8 cellular contexts compared by ENCODE assay signal in the genomic region with DNA sequence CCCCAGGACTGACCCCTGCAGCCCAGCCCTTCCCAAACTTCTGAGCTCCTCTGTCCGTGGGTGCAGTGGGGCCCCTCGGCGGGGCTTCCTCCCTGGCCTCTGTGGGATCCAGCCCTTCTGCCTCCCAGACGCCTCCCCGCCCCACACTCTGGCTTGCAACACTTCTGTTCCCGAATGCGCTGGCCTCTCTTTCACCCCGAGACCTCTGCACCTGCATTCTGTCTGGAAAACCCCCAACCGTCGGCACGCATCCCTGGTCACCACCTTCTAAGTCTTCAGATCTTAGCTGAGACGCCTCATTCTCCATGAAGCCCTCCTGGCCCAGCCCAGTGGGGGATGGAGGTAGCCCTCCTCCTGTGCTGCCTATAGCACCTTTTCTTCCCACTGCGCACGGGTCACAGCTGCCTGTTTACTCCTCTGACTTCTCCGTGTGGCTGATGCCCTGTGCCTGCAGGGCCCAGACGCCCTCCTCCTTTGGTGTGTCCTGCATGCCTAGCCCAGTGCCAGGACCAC. TPM values are rescaled to one million over a fixed set of nuclear protein-coding genes. Genes with fewer than 3 reads are reported as not detected.
A peak's percentile ranks its signal among the peaks of the same experiment; 100 is the strongest.
DNase-seq lines count a peak whose midpoint lies in the region; TF ChIP-seq lines count a peak whose summit lies in the region.

No MANE protein-coding gene starts in this region.

- H3K27me3 Mint-ChIP-seq in activated CD4-positive, alpha-beta T cell treated with anti-CD3 and anti-CD28 coated beads, Interleukin-2, amount 10 ng/mL, durations not matched to agents 7 days and 5 days: no peaks in the 10 kb centered on the region
- no peaks in the 10 kb centered on the region for H3K27me3 Mint-ChIP-seq in type B pancreatic cell

- DNase-seq in stimulated activated CD4-positive, alpha-beta T cell treated with anti-CD3 and anti-CD28 coated beads, Interleukin-1b, Interleukin-23, amount 100 ng/mL, for 48 hours: peak; percentile 39
- no peak for DNase-seq in stimulated activated CD4-positive, alpha-beta T cell treated with anti-CD3 and anti-CD28 coated beads, Interleukin-12 subunit alpha, Interleukin-12 subunit beta, amount 100 ng/mL, for 4 hours
- no peak for DNase-seq in activated CD4-positive, alpha-beta T cell treated with anti-CD3 and anti-CD28 coated beads, Interleukin-2, amount 10 ng/mL, durations not matched to agents 7 days and 5 days
- DNase-seq in type B pancreatic cell (ENCODE audit: extremely low spot score, unreplicated experiment): no peak
- no peak for DNase-seq in medulla oblongata (ENCODE audit: extremely low spot score)
- no peak for DNase-seq in NCI-H2171 (lab: John Stamatoyannopoulos, UW)
- no peak for DNase-seq in thyroid gland

- H3K36me3 ChIP-seq in iPS-20b (ENCODE audit: insufficient read depth, low read depth, low read length) (no peaks in the 10 kb centered on the region), thyroid gland (no peaks in the 10 kb centered on the region)

- CTCF ChIA-PET in activated CD4-positive, alpha-beta T cell treated with anti-CD3 and anti-CD28 coated beads, Interleukin-2, amount 10 ng/mL, durations not matched to agents 7 days and 5 days (lab: Charles Lee): interaction anchor here (1.0 to 1.8 kb wide), 4 partner anchors 13 to 164 kb away, joined by 3 to 7 read pairs (median 4); a partner anchor contains a TSS

- H3K36me3 Mint-ChIP-seq in activated CD4-positive, alpha-beta T cell treated with anti-CD3 and anti-CD28 coated beads, Interleukin-2, amount 10 ng/mL, durations not matched to agents 7 days and 5 days (ENCODE audit: low read depth): peaks cover 1% of the 10 kb centered on the region
- H3K36me3 Mint-ChIP-seq in type B pancreatic cell: no peaks in the 10 kb centered on the region

- TF ChIP-seq CTCF in type B pancreatic cell (conservative IDR thresholded peaks at IDR 0.05): no peak
- no peak for TF ChIP-seq CTCF in thyroid gland (IDR thresholded peaks at IDR 0.05)

- H3K4me3 ChIP-seq in iPS-20b (ENCODE audit: low read length) (no peak overlapping the region), thyroid gland (replicated peaks in 1 of 3) (no peak overlapping the region)

- intact Hi-C loops in thyroid gland (cut with DNase I): no loop called here

- H3K9ac ChIP-seq in iPS-20b (ENCODE audit: low read depth, low read length): no peak overlapping the region

- POLR2A ChIA-PET in activated CD4-positive, alpha-beta T cell treated with anti-CD3 and anti-CD28 coated beads, Interleukin-2, amount 10 ng/mL, durations not matched to agents 7 days and 5 days (lab: Charles Lee): no interaction called here

- peaks cover 19% of the 10 kb centered on the region for H3K4me1 ChIP-seq in iPS-20b (ENCODE audit: insufficient read depth, low read length)
- H3K4me1 ChIP-seq in thyroid gland: peaks cover 0 to 16% of the 10 kb centered on the region in 2 donors

- peaks cover 75% of the 10 kb centered on the region for H3K4me1 Mint-ChIP-seq in activated CD4-positive, alpha-beta T cell treated with anti-CD3 and anti-CD28 coated beads, Interleukin-2, amount 10 ng/mL, durations not matched to agents 7 days and 5 days
- H3K4me1 Mint-ChIP-seq in type B pancreatic cell (ENCODE audit: unreplicated experiment): peaks cover 18% of the 10 kb centered on the region

- 57 to 64% methylated on average over 16 of the region's 16 CpGs for WGBS in thyroid gland, 2 donors

- H3K4me3 Mint-ChIP-seq in activated CD4-positive, alpha-beta T cell treated with anti-CD3 and anti-CD28 coated beads, Interleukin-2, amount 10 ng/mL, durations not matched to agents 7 days and 5 days: peak overlapping the region; percentile 12
- H3K4me3 Mint-ChIP-seq in type B pancreatic cell: peak overlapping the region; percentile 78

- H3K9me3 Mint-ChIP-seq in activated CD4-positive, alpha-beta T cell treated with anti-CD3 and anti-CD28 coated beads, Interleukin-2, amount 10 ng/mL, durations not matched to agents 7 days and 5 days: peaks cover 2% of the 10 kb centered on the region
- no peaks in the 10 kb centered on the region for H3K9me3 Mint-ChIP-seq in type B pancreatic cell

- no peaks in the 10 kb centered on the region for H3K27me3 ChIP-seq in iPS-20b (ENCODE audit: insufficient read depth, low read length)
- no peaks in the 10 kb centered on the region for H3K27me3 ChIP-seq in thyroid gland

- H3K9me3 ChIP-seq in iPS-20b (ENCODE audit: insufficient read depth, low read depth, low read length) (no peaks in the 10 kb centered on the region), thyroid gland (no peaks in the 10 kb centered on the region)

- H3K27ac ChIP-seq in iPS-20b (ENCODE audit: low read length) (peak overlapping the region; percentile 18), thyroid gland (peak overlapping the region in 1 of 3 donors; percentile 56)

- H3K27ac Mint-ChIP-seq in activated CD4-positive, alpha-beta T cell treated with anti-CD3 and anti-CD28 coated beads, Interleukin-2, amount 10 ng/mL, durations not matched to agents 7 days and 5 days: peak overlapping the region; percentile 92
- peak overlapping the region; percentile 63 for H3K27ac Mint-ChIP-seq in type B pancreatic cell

- no peak for TF ChIP-seq POLR2A in thyroid gland (IDR thresholded peaks at IDR 0.05)

RNA-seq across cellular contexts. Expression of a gene that starts 26.4 kb away (rescaled TPM):
- total RNA-seq in activated CD4-positive, alpha-beta T cell treated with anti-CD3 and anti-CD28 coated beads, Interleukin-2, amount 10 ng/mL, durations not matched to agents 7 days and 5 days: not detected
- 0.43 TPM in 1 of 2 replicates, not detected in the other for total RNA-seq in type B pancreatic cell (ENCODE audit: low replicate concordance)
- total RNA-seq in thyroid gland: not detected

RNA-seq across cellular contexts. Expression of a gene that starts 43.8 kb away (rescaled TPM):
- 100 to 1,000 TPM; 113 to 117 TPM for total RNA-seq in activated CD4-positive, alpha-beta T cell treated with anti-CD3 and anti-CD28 coated beads, Interleukin-2, amount 10 ng/mL, durations not matched to agents 7 days and 5 days
- total RNA-seq in type B pancreatic cell (ENCODE audit: low replicate concordance): 20.0 and 63.3 TPM in 2 replicates
- under 1 TPM in 3 of 4 donors, not detected in 1; 0.11 to 0.83 (median 0.13) TPM for total RNA-seq in thyroid gland

Comparison
In these comparisons a context has a peak if more than half of its experiments do, and no peak if none do; other contexts are left out.
1. RNA of a gene that starts 43.8 kb away (total RNA-seq): 113 to 117 TPM in activated CD4-positive, alpha-beta T cell treated with anti-CD3 and anti-CD28 coated beads, Interleukin-2, amount 10 ng/mL, durations not matched to agents 7 days and 5 days and 20.0 to 63.3 TPM in type B pancreatic cell; 0.11 to 0.83 TPM in thyroid gland; every median in the first group is over 10 times any median in the second.